In genomic region chr2:31199206-31199605, GRCh38 we compare ENCODE assay signal across 24 cellular contexts. TPM values are rescaled to one million over a fixed set of nuclear protein-coding genes. Genes with fewer than 3 reads are reported as not detected.
"Had no signal": no experiment of that assay in that cellular context is flagged by ENCODE, and none has a peak within 500 bp of the region (broad histone marks: within the 10 kb centered on the region; RNA-seq: fewer than 3 reads in every experiment).

No MANE protein-coding gene starts in this region.

- H3K4me3 ChIP-seq: MG63, SJSA1, SK-N-MC had no signal

- DNase-seq: IMR-90, Karpas-422, KG1, MG63, NCI-H1092, NCI-H1105 treated with DMSO at 0.1 percent for 48 hours, NCI-H1417 treated with DMSO at 0.1 percent for 48 hours, NCI-H146, NCI-H1694 treated with DMSO at 0.1 percent for 48 hours, NCI-H2029, NCI-H2081 treated with DMSO at 0.1 percent for 48 hours, NCI-H2171, NCI-H226, NCI-H446, NCI-H510A, NCI-H524 treated with DMSO at 0.1 percent for 48 hours, NCI-H69, NCI-H774, Right ventricle myocardium superior, RPMI8226, SIG-M5 had no signal

- H3K27ac ChIP-seq: SJSA1, SK-N-MC had no signal

- ATAC-seq: HepG2 had no signal

RNA-seq across cellular contexts. Expression of gene CAPN14, which starts 18.1 kb away (rescaled TPM):
- total RNA-seq: HepG2, SJSA1 had no signal
